1 cellular context compared by ENCODE assay signal in genomic region chr7:12595148-12595547, GRCh38.
TF ChIP-seq lines count a peak whose summit lies in the region.

No MANE protein-coding gene starts in this region.

TF ChIP-seq in K562, 482 proteins besides CTCF, POLR2A, EP300 and RAD21 (continued from another document):
- TF ChIP-seq ZNF592 (IDR thresholded peaks at IDR 0.05) = 0 out of 2 replicates have a peak, but pooled peaks have one; percentile 18
- TF ChIP-seq TEAD1 (CRISPR knock-in tag; IDR thresholded peaks at IDR 0.05) = 0 out of 4 replicates have a peak, but pooled peaks of 1 of the 2 experiments have one; percentile 60
- TF ChIP-seq SUPT5H (IDR thresholded peaks at IDR 0.05) = no peak
- TF ChIP-seq DMBX1 (CRISPR knock-in tag; IDR thresholded peaks at IDR 0.05; ENCODE audit: borderline replicate concordance) = 0 out of 2 replicates have a peak, but pooled peaks have one; percentile 53
- no peak for TF ChIP-seq NRF1 (conservative IDR thresholded peaks at IDR 0.05 in 1 of 2, IDR thresholded peaks at IDR 0.05 in 1 of 2)
- no peak for TF ChIP-seq NR3C1 (CRISPR knock-in tag; IDR thresholded peaks at IDR 0.05)
- peak; percentile 76 for TF ChIP-seq MITF (IDR thresholded peaks at IDR 0.05)
- no peak for TF ChIP-seq RB1 (IDR thresholded peaks at IDR 0.05; ENCODE audit: low read depth)
- no peak for TF ChIP-seq ZNF408 (CRISPR knock-in tag; IDR thresholded peaks at IDR 0.05; ENCODE audit: low read depth)
- TF ChIP-seq ZNF445 (CRISPR knock-in tag; IDR thresholded peaks at IDR 0.05; ENCODE audit: low read depth) = no peak
- peak; percentile 27; the same call in 1 of the 2 replicates for TF ChIP-seq MYC (IDR thresholded peaks at IDR 0.05; ENCODE audit: low read depth, low read length)
- no peak for TF ChIP-seq MYC (CRISPR knock-in tag; IDR thresholded peaks at IDR 0.05; ENCODE audit: borderline replicate concordance, low read depth)
- peak; percentile 53 for TF ChIP-seq SMAD4 (CRISPR knock-in tag; conservative IDR thresholded peaks at IDR 0.05)
- 0 out of 2 replicates have a peak, but pooled peaks have one; percentile 22 for TF ChIP-seq ADNP (tag; IDR thresholded peaks at IDR 0.05)
- TF ChIP-seq DNMT1 (IDR thresholded peaks at IDR 0.05) = no peak
- TF ChIP-seq TRIM24 (IDR thresholded peaks at IDR 0.05) = peak in 1 of 2 experiments; percentile 24; a peak in 1 of 4 replicates
- 0 out of 2 replicates have a peak, but pooled peaks have one; percentile 7 for TF ChIP-seq TAL1 (IDR thresholded peaks at IDR 0.05)
